ENCODE assay signal across 1 cellular context in genomic region chr2:196263181-196263747, GRCh38.
A peak's percentile ranks its signal among the peaks of the same experiment; 100 is the strongest.
TF ChIP-seq lines count a peak whose summit lies in the region.

No MANE protein-coding gene starts in this region.

TF ChIP-seq in GM12878, 131 proteins besides CTCF, POLR2A, EP300 and RAD21 (continued from another document and continues in another):
- TF ChIP-seq BCL3 (IDR thresholded peaks at IDR 0.05; ENCODE audit: borderline replicate concordance, insufficient read depth, low read depth, low read length, poor library complexity, severe bottlenecking) (peak; percentile 88), PKNOX1 (IDR thresholded peaks at IDR 0.05) (peak; percentile 67; the same call in 1 of the 2 replicates), REST (IDR thresholded peaks at IDR 0.05; ENCODE audit: low read depth, low read length) (0 out of 2 replicates have a peak, but pooled peaks have one; percentile 12), POLR2AphosphoS2 (IDR thresholded peaks at IDR 0.05; ENCODE audit: low read depth, low read length) (no peak), ZNF207 (IDR thresholded peaks at IDR 0.05; ENCODE audit: borderline replicate concordance) (no peak; the same call in 1 of the 2 replicates), SMC3 (IDR thresholded peaks at IDR 0.05; ENCODE audit: borderline replicate concordance, low read length) (peak; percentile 7; the same call in 1 of the 2 replicates), RELB (IDR thresholded peaks at IDR 0.05; ENCODE audit: low read depth) (peak; percentile 84), RB1 (IDR thresholded peaks at IDR 0.05; ENCODE audit: borderline replicate concordance) (0 out of 2 replicates have a peak, but pooled peaks have one; percentile 48), E4F1 (IDR thresholded peaks at IDR 0.05; ENCODE audit: borderline replicate concordance, partially characterized antibody) (no peak), NKRF (conservative IDR thresholded peaks at IDR 0.05) (no peak), NBN (IDR thresholded peaks at IDR 0.05) (peak; percentile 73), SMAD1 (IDR thresholded peaks at IDR 0.05; ENCODE audit: low read depth, partially characterized antibody) (peak; percentile 72), PRDM15 (CRISPR knock-in tag; IDR thresholded peaks at IDR 0.05) (no peak), SPI1 (IDR thresholded peaks at IDR 0.05; ENCODE audit: borderline replicate concordance, insufficient read depth, low read depth, low read length) (peak; percentile 87), ZBED1 (IDR thresholded peaks at IDR 0.05; ENCODE audit: borderline replicate concordance) (no peak; the same call in 1 of the 2 replicates), MTA3 (IDR thresholded peaks at IDR 0.05; ENCODE audit: borderline replicate concordance, low read length) (peak; percentile 63; the same call in 1 of the 2 replicates), FOXM1 (IDR thresholded peaks at IDR 0.05; ENCODE audit: low read depth, low read length) (peak; percentile 30; the same call in 1 of the 2 replicates), CEBPB (IDR thresholded peaks at IDR 0.05; ENCODE audit: borderline replicate concordance in 1 of 2, low read depth in 2 of 2, low read length in 2 of 2) (no peak), TAF1 (IDR thresholded peaks at IDR 0.05; ENCODE audit: borderline replicate concordance, low read depth, low read length) (no peak), PML (IDR thresholded peaks at IDR 0.05; ENCODE audit: low read length) (peak; percentile 42; the same call in 1 of the 2 replicates), SKIL (IDR thresholded peaks at IDR 0.05; ENCODE audit: low read depth, poor library complexity, severe bottlenecking) (peak; percentile 72), ZNF592 (IDR thresholded peaks at IDR 0.05) (no peak), TBL1XR1 (IDR thresholded peaks at IDR 0.05; ENCODE audit: low read depth, low read length) (no peak), ATF2 (IDR thresholded peaks at IDR 0.05; ENCODE audit: low read length) (peak; percentile 96), RBBP5 (conservative IDR thresholded peaks at IDR 0.05) (no peak), STAT1 (conservative IDR thresholded peaks at IDR 0.05) (no peak)
